1 cellular context compared by ENCODE assay signal in the genomic region with DNA sequence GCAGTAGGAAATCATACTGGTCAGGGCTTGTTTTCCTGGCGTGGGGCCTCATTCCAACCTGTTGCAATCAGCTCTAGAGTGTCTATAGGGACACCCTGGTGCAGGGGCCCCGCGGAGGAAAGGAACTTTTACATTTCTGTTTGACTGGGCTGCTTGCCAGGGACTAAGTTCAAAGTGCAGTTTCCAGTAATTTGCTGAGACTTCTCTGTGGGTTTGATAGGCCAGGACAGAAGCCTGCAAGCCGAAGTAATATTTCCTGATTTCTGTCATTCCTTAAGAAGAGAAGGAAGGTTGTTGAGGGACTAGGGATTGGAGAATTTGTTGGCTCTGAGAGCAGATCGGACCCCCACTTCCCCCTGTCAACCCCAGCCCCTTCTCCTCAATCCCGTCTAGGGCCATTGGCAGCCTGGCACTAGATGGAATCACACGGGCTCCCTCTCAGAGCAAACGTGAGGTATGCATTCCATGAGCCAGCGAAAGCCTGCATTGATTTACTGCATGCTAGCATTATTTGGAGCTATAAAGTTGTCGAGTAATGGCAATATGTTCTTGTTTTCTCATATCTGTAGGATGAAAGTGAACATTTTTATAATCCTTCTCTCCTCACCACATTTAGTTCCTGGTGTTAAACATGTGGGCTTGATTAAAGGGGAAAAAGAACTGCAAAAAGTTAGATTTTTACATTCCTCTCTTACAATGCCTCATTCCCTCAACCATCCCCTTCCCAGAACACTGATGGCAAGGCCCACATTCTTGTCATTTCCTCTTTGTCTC.
TF ChIP-seq lines count a peak whose summit lies in the region.

No MANE protein-coding gene starts in this region.

TF ChIP-seq in IMR-90, 13 proteins besides CTCF, POLR2A, EP300 and RAD21 (continued from another document):
- TF ChIP-seq, protein P1, sequence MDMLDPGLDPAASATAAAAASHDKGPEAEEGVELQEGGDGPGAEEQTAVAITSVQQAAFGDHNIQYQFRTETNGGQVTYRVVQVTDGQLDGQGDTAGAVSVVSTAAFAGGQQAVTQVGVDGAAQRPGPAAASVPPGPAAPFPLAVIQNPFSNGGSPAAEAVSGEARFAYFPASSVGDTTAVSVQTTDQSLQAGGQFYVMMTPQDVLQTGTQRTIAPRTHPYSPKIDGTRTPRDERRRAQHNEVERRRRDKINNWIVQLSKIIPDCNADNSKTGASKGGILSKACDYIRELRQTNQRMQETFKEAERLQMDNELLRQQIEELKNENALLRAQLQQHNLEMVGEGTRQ (IDR thresholded peaks at IDR 0.05; ENCODE audit: low read depth, low read length): no peak
- TF ChIP-seq MAZ (IDR thresholded peaks at IDR 0.05; ENCODE audit: borderline replicate concordance, low read depth, low read length): no peak
- TF ChIP-seq MXI1 (IDR thresholded peaks at IDR 0.05; ENCODE audit: borderline replicate concordance, low read depth, low read length): no peak
- no peak for TF ChIP-seq FOS (IDR thresholded peaks at IDR 0.05; ENCODE audit: low read depth, low read length)
- TF ChIP-seq CEBPB (IDR thresholded peaks at IDR 0.05; ENCODE audit: low read depth, low read length): no peak
- TF ChIP-seq, protein P2, sequence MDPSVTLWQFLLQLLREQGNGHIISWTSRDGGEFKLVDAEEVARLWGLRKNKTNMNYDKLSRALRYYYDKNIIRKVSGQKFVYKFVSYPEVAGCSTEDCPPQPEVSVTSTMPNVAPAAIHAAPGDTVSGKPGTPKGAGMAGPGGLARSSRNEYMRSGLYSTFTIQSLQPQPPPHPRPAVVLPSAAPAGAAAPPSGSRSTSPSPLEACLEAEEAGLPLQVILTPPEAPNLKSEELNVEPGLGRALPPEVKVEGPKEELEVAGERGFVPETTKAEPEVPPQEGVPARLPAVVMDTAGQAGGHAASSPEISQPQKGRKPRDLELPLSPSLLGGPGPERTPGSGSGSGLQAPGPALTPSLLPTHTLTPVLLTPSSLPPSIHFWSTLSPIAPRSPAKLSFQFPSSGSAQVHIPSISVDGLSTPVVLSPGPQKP (IDR thresholded peaks at IDR 0.05; ENCODE audit: borderline replicate concordance, low read depth, low read length): no peak
- no peak for TF ChIP-seq NFE2L2 (IDR thresholded peaks at IDR 0.05; ENCODE audit: low read depth, low read length)
- no peak for TF ChIP-seq RFX5 (IDR thresholded peaks at IDR 0.05; ENCODE audit: low read depth, low read length)
- TF ChIP-seq RCOR1 (IDR thresholded peaks at IDR 0.05; ENCODE audit: insufficient replicate concordance, low read length): no peak
